In the genomic region with DNA sequence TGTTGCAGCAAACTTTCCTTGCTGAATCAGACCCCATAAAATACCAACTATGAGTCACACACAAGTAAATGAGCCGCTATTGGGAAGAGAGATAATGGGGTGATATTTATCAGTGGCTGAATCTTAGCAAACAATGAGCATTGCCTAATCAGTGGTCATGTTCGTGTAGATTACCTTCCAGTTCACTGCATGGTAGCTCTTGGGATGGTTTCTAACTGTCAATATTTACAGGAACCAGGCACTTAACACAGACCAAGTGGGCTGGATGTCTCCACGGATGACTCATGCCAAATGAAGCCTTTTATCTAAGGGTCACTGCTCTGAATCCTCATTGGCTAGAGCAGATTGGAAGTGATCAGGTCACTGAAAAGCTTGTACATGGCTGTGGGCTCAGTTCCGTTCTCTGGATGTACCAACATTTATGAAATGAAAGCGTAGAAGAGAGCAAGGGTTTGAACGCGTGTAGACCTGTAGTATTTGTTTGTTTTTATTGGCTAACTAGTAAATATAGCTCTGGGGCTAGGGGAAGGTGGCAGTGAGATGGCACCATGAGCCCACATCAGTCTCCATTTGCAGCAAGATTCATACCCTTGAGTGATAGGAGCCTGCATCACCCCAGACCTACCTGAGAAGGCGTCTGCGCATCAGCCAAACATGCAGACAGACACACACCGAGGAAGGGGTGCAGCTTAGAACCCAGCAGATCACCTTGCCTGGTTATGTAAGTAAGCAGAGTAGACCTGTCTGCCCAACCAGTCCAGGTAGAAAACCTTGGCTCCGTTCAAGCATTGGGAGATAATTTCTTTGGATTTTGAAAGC, we compare ENCODE assay signal across 1 cellular context.
TF ChIP-seq lines count a peak whose summit lies in the region.

No MANE protein-coding gene starts in this region.

TF ChIP-seq in HepG2, 621 proteins besides CTCF, POLR2A, EP300 and RAD21 (continued from another document and continues in another):
- TF ChIP-seq, protein P1, sequence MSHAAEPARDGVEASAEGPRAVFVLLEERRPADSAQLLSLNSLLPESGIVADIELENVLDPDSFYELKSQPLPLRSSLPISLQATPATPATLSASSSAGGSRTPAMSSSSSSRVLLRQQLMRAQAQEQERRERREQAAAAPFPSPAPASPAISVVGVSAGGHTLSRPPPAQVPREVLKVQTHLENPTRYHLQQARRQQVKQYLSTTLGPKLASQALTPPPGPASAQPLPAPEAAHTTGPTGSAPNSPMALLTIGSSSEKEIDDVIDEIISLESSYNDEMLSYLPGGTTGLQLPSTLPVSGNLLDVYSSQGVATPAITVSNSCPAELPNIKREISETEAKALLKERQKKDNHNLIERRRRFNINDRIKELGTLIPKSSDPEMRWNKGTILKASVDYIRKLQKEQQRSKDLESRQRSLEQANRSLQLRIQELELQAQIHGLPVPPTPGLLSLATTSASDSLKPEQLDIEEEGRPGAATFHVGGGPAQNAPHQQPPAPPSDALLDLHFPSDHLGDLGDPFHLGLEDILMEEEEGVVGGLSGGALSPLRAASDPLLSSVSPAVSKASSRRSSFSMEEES (CRISPR knock-in tag; IDR thresholded peaks at IDR 0.05): peak; percentile 97
- TF ChIP-seq POLR2G (IDR thresholded peaks at IDR 0.05; ENCODE audit: low read depth, low read length) (peak; percentile 73), ZNF768 (CRISPR knock-in tag; IDR thresholded peaks at IDR 0.05) (no peak), ZZZ3 (CRISPR knock-in tag; IDR thresholded peaks at IDR 0.05; ENCODE audit: borderline replicate concordance) (no peak), KDM2A (CRISPR knock-in tag; IDR thresholded peaks at IDR 0.05; ENCODE audit: borderline replicate concordance, low read depth) (0 out of 2 replicates have a peak, but pooled peaks have one; percentile 22), ZBTB8A (CRISPR knock-in tag; IDR thresholded peaks at IDR 0.05; ENCODE audit: borderline replicate concordance, low read depth) (0 out of 2 replicates have a peak, but pooled peaks have one; percentile 74), MTF1 (CRISPR knock-in tag; IDR thresholded peaks at IDR 0.05) (no peak), ZNF660 (CRISPR knock-in tag; IDR thresholded peaks at IDR 0.05; ENCODE audit: borderline replicate concordance, low read depth) (no peak), TRIM24 (CRISPR knock-in tag; IDR thresholded peaks at IDR 0.05) (no peak), POLR2AphosphoS5 (IDR thresholded peaks at IDR 0.05; ENCODE audit: low read depth, low read length) (peak; percentile 70), CAMTA2 (CRISPR knock-in tag; IDR thresholded peaks at IDR 0.05; ENCODE audit: borderline replicate concordance) (no peak), ZNF652 (CRISPR knock-in tag; IDR thresholded peaks at IDR 0.05; ENCODE audit: borderline replicate concordance, low read depth) (peak; percentile 48; the same call in 1 of the 2 replicates), FOXA3 (CRISPR knock-in tag; IDR thresholded peaks at IDR 0.05) (peak; percentile 99), SIN3B (IDR thresholded peaks at IDR 0.05; ENCODE audit: low read length) (no peak), EED (CRISPR knock-in tag; IDR thresholded peaks at IDR 0.05) (no peak), ZNF510 (CRISPR knock-in tag; IDR thresholded peaks at IDR 0.05; ENCODE audit: low read depth) (peak; percentile 88; the same call in 1 of the 2 replicates), BRD4 (CRISPR knock-in tag; IDR thresholded peaks at IDR 0.05) (peak; percentile 62), ZNF549 (CRISPR knock-in tag; IDR thresholded peaks at IDR 0.05) (0 out of 2 replicates have a peak, but pooled peaks have one; percentile 48), MED1 (CRISPR knock-in tag; IDR thresholded peaks at IDR 0.05) (peak; percentile 100), PHF20 (CRISPR knock-in tag; IDR thresholded peaks at IDR 0.05) (no peak), AGO2 (optimal IDR thresholded peaks at IDR 0.05; ENCODE audit: low read depth, low read length) (no peak), JUND (CRISPR knock-in tag; IDR thresholded peaks at IDR 0.05) (peak; percentile 100), TCF12 (IDR thresholded peaks at IDR 0.05) (no peak), TCF12 (CRISPR knock-in tag; IDR thresholded peaks at IDR 0.05) (peak; percentile 99), DNMT1 (CRISPR knock-in tag; IDR thresholded peaks at IDR 0.05) (no peak), MZF1 (CRISPR knock-in tag; IDR thresholded peaks at IDR 0.05; ENCODE audit: borderline replicate concordance) (no peak), ZNF761 (CRISPR knock-in tag; conservative IDR thresholded peaks at IDR 0.05) (peak; percentile 32; the same call in 1 of the 2 replicates), SIX1 (CRISPR knock-in tag; IDR thresholded peaks at IDR 0.05; ENCODE audit: borderline replicate concordance) (peak; percentile 95)
- TF ChIP-seq, protein P2, sequence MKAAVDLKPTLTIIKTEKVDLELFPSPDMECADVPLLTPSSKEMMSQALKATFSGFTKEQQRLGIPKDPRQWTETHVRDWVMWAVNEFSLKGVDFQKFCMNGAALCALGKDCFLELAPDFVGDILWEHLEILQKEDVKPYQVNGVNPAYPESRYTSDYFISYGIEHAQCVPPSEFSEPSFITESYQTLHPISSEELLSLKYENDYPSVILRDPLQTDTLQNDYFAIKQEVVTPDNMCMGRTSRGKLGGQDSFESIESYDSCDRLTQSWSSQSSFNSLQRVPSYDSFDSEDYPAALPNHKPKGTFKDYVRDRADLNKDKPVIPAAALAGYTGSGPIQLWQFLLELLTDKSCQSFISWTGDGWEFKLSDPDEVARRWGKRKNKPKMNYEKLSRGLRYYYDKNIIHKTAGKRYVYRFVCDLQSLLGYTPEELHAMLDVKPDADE (CRISPR knock-in tag; IDR thresholded peaks at IDR 0.05): no peak; the same call in 1 of the 2 replicates
- TF ChIP-seq, protein P3, sequence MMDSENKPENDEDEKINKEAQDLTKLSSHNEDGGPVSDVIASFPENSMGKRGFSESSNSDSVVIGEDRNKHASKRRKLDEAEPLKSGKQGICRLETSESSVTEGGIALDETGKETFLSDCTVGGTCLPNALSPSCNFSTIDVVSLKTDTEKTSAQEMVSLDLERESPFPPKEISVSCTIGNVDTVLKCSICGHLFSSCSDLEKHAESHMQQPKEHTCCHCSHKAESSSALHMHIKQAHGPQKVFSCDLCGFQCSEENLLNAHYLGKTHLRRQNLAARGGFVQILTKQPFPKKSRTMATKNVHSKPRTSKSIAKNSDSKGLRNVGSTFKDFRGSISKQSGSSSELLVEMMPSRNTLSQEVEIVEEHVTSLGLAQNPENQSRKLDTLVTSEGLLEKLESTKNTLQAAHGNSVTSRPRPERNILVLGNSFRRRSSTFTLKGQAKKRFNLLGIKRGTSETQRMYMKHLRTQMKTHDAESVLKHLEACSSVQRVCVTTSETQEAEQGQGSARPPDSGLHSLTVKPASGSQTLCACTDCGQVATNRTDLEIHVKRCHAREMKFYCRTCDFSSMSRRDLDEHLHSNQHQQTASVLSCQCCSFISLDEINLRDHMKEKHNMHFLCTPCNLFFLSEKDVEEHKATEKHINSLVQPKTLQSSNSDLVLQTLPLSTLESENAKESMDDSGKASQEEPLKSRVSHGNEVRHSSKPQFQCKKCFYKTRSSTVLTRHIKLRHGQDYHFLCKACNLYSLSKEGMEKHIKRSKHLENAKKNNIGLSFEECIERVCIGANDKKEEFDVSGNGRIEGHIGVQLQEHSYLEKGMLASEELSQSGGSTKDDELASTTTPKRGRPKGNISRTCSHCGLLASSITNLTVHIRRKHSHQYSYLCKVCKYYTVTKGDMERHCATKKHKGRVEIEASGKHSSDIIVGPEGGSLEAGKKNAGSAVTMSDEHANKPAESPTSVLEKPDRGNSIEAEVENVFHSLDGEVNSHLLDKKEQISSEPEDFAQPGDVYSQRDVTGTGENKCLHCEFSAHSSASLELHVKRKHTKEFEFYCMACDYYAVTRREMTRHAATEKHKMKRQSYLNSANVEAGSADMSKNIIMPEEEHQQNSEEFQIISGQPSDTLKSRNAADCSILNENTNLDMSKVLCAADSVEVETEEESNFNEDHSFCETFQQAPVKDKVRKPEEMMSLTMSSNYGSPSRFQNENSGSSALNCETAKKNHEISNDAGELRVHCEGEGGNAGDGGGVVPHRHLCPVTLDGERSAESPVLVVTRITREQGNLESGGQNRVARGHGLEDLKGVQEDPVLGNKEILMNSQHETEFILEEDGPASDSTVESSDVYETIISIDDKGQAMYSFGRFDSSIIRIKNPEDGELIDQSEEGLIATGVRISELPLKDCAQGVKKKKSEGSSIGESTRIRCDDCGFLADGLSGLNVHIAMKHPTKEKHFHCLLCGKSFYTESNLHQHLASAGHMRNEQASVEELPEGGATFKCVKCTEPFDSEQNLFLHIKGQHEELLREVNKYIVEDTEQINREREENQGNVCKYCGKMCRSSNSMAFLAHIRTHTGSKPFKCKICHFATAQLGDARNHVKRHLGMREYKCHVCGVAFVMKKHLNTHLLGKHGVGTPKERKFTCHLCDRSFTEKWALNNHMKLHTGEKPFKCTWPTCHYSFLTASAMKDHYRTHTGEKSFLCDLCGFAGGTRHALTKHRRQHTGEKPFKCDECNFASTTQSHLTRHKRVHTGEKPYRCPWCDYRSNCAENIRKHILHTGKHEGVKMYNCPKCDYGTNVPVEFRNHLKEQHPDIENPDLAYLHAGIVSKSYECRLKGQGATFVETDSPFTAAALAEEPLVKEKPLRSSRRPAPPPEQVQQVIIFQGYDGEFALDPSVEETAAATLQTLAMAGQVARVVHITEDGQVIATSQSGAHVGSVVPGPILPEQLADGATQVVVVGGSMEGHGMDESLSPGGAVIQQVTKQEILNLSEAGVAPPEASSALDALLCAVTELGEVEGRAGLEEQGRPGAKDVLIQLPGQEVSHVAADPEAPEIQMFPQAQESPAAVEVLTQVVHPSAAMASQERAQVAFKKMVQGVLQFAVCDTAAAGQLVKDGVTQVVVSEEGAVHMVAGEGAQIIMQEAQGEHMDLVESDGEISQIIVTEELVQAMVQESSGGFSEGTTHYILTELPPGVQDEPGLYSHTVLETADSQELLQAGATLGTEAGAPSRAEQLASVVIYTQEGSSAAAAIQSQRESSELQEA (CRISPR knock-in tag; IDR thresholded peaks at IDR 0.05; ENCODE audit: not compliant biosample characterization): no peak
- TF ChIP-seq, protein P4, sequence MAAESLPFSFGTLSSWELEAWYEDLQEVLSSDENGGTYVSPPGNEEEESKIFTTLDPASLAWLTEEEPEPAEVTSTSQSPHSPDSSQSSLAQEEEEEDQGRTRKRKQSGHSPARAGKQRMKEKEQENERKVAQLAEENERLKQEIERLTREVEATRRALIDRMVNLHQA (CRISPR knock-in tag; IDR thresholded peaks at IDR 0.05): peak; percentile 74; the same call in 1 of the 2 replicates
- TF ChIP-seq, protein P5, sequence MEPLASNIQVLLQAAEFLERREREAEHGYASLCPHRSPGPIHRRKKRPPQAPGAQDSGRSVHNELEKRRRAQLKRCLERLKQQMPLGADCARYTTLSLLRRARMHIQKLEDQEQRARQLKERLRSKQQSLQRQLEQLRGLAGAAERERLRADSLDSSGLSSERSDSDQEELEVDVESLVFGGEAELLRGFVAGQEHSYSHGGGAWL (CRISPR knock-in tag; IDR thresholded peaks at IDR 0.05): no peak
- TF ChIP-seq, protein P6, sequence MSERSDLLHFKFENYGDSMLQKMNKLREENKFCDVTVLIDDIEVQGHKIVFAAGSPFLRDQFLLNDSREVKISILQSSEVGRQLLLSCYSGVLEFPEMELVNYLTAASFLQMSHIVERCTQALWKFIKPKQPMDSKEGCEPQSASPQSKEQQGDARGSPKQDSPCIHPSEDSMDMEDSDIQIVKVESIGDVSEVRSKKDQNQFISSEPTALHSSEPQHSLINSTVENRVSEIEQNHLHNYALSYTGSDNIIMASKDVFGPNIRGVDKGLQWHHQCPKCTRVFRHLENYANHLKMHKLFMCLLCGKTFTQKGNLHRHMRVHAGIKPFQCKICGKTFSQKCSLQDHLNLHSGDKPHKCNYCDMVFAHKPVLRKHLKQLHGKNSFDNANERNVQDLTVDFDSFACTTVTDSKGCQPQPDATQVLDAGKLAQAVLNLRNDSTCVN (CRISPR knock-in tag; IDR thresholded peaks at IDR 0.05; ENCODE audit: borderline replicate concordance): peak; percentile 70; the same call in 1 of the 2 replicates
- TF ChIP-seq, protein P7, sequence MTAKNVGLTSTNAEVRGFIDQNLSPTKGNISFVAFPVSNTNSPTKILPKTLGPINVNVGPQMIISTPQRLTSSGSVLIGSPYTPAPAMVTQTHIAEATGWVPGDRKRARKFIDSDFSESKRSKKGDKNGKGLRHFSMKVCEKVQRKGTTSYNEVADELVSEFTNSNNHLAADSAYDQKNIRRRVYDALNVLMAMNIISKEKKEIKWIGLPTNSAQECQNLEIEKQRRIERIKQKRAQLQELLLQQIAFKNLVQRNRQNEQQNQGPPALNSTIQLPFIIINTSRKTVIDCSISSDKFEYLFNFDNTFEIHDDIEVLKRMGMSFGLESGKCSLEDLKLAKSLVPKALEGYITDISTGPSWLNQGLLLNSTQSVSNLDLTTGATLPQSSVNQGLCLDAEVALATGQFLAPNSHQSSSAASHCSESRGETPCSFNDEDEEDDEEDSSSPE (CRISPR knock-in tag; IDR thresholded peaks at IDR 0.05): peak; percentile 24; the same call in 1 of the 2 replicates
- TF ChIP-seq, protein P8, sequence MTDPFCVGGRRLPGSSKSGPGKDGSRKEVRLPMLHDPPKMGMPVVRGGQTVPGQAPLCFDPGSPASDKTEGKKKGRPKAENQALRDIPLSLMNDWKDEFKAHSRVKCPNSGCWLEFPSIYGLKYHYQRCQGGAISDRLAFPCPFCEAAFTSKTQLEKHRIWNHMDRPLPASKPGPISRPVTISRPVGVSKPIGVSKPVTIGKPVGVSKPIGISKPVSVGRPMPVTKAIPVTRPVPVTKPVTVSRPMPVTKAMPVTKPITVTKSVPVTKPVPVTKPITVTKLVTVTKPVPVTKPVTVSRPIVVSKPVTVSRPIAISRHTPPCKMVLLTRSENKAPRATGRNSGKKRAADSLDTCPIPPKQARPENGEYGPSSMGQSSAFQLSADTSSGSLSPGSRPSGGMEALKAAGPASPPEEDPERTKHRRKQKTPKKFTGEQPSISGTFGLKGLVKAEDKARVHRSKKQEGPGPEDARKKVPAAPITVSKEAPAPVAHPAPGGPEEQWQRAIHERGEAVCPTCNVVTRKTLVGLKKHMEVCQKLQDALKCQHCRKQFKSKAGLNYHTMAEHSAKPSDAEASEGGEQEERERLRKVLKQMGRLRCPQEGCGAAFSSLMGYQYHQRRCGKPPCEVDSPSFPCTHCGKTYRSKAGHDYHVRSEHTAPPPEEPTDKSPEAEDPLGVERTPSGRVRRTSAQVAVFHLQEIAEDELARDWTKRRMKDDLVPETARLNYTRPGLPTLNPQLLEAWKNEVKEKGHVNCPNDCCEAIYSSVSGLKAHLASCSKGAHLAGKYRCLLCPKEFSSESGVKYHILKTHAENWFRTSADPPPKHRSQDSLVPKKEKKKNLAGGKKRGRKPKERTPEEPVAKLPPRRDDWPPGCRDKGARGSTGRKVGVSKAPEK (CRISPR knock-in tag; IDR thresholded peaks at IDR 0.05; ENCODE audit: borderline replicate concordance): no peak
- TF ChIP-seq, protein P9, sequence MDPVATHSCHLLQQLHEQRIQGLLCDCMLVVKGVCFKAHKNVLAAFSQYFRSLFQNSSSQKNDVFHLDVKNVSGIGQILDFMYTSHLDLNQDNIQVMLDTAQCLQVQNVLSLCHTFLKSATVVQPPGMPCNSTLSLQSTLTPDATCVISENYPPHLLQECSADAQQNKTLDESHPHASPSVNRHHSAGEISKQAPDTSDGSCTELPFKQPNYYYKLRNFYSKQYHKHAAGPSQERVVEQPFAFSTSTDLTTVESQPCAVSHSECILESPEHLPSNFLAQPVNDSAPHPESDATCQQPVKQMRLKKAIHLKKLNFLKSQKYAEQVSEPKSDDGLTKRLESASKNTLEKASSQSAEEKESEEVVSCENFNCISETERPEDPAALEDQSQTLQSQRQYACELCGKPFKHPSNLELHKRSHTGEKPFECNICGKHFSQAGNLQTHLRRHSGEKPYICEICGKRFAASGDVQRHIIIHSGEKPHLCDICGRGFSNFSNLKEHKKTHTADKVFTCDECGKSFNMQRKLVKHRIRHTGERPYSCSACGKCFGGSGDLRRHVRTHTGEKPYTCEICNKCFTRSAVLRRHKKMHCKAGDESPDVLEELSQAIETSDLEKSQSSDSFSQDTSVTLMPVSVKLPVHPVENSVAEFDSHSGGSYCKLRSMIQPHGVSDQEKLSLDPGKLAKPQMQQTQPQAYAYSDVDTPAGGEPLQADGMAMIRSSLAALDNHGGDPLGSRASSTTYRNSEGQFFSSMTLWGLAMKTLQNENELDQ (CRISPR knock-in tag; IDR thresholded peaks at IDR 0.05; ENCODE audit: borderline replicate concordance): no peak
